Comparison of ENCODE assay signal across 13 cellular contexts in the genomic region with DNA sequence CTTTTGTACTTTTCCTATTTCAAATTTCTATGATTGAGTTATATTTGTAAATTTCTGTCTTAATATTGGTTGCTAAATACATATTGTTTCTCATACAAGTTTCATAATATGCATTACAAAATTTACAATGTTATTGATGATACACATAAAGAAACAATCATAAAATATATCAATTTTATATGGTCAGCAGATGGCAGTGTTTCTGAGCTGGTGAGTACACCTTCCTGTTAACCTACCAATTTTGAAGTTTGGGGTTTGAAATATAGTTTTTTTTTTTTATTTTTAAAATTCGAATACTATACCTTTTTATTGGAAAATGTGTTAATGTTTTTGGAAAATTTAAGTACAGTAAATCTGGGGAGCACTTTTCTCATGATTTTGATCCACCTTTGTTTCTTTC.
DNase-seq lines count a peak whose midpoint lies in the region; ATAC-seq and TF ChIP-seq lines count a peak whose summit lies in the region.
"Had no signal": no experiment of that assay in that cellular context is flagged by ENCODE, and none has a peak within 500 bp of the region (broad histone marks: within the 10 kb centered on the region; RNA-seq: fewer than 3 reads in every experiment).

No MANE protein-coding gene starts in this region.

- no peaks in the 10 kb centered on the region for H3K9me3 Mint-ChIP-seq in endothelial cell (ENCODE audit: unreplicated experiment)

- TF ChIP-seq CTCF in endothelial cell (IDR thresholded peaks at IDR 0.05; ENCODE audit: unreplicated experiment) = peak; percentile 55

- DNase-seq in NCI-H1092 treated with DMSO at 0.1 percent for 48 hours (lab: John Stamatoyannopoulos, UW) (peak; percentile 6), NCI-H1092 (lab: John Stamatoyannopoulos, UW) (no peak), NCI-H774 (lab: John Stamatoyannopoulos, UW) (peak; percentile 0), endothelial cell (ENCODE audit: low spot score) (no peak), pons (ENCODE audit: low spot score) (peak; percentile 26), NCI-H1417 treated with DMSO at 0.1 percent for 48 hours (lab: John Stamatoyannopoulos, UW) (no peak), GF-D8 (lab: John Stamatoyannopoulos, UW) (no peak)
- DNase-seq: activated T-cell treated with anti-CD3 and anti-CD28 coated beads, Interleukin-2, amount 50 U/mL, for 24 hours; cerebellar nuclear complex; GDM1; hypothalamus; T-helper 9 cell had no signal

- ATAC-seq in GM21381 (IDR thresholded peaks at IDR 0.05; ENCODE audit: unreplicated experiment) = no peak

- peaks cover 4% of the 10 kb centered on the region for H3K4me1 Mint-ChIP-seq in endothelial cell (ENCODE audit: unreplicated experiment)

- no peak overlapping the region for H3K4me3 Mint-ChIP-seq in endothelial cell (ENCODE audit: unreplicated experiment)
- H3K4me3 Mint-ChIP-seq: activated T-cell treated with anti-CD3 and anti-CD28 coated beads, Interleukin-2, amount 50 U/mL, for 24 hours had no signal

- no peak overlapping the region for H3K27ac Mint-ChIP-seq in endothelial cell (ENCODE audit: unreplicated experiment)
- H3K27ac Mint-ChIP-seq: activated T-cell treated with anti-CD3 and anti-CD28 coated beads, Interleukin-2, amount 50 U/mL, for 24 hours had no signal

- no peaks in the 10 kb centered on the region for H3K36me3 Mint-ChIP-seq in endothelial cell (ENCODE audit: low read depth, unreplicated experiment)

- peaks cover 2% of the 10 kb centered on the region for H3K27me3 Mint-ChIP-seq in endothelial cell (ENCODE audit: unreplicated experiment)
- H3K27me3 Mint-ChIP-seq: activated T-cell treated with anti-CD3 and anti-CD28 coated beads, Interleukin-2, amount 50 U/mL, for 24 hours had no signal

Comparison
In these comparisons a context has a peak if more than half of its experiments do, and no peak if none do; other contexts are left out.
1. DNase-seq: peak in NCI-H1092 treated with DMSO at 0.1 percent for 48 hours (single experiment), NCI-H774 (single experiment) and pons (single experiment); none in NCI-H1092 (single experiment), endothelial cell (single experiment), NCI-H1417 treated with DMSO at 0.1 percent for 48 hours (single experiment) and GF-D8 (single experiment).